In the genomic region with DNA sequence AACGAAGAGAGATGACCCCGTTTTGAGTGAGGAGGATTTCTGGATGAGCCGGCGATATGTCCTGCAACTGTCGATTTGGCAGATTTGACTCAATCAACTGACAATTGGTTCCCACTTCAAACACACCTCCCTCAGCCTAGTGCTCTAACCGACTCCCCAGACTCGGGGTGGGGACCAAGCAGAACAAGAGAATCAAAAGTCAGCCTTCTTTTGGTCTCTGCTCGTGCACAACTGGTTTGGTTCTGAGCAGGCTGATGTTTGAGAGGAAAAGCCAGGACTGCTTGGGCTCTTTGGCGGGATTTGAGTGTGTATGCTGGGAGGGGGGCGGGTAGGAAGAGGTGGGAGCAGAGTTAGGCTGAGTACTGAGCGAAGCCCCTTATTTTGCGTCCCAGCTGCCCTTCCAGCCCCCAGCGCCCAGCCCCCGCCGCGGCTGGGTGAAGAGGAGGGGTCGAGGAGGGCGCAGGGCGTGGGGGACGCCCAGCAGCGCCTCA, we compare ENCODE assay signal across 1 cellular context.
TF ChIP-seq lines count a peak whose summit lies in the region.

No MANE protein-coding gene starts in this region.

TF ChIP-seq in IMR-90, 13 proteins besides CTCF, POLR2A, EP300 and RAD21 (continued from another document):
- TF ChIP-seq ELK1 (IDR thresholded peaks at IDR 0.05; ENCODE audit: borderline replicate concordance, low read depth, low read length): no peak
- TF ChIP-seq BHLHE40 (IDR thresholded peaks at IDR 0.05; ENCODE audit: low read depth, low read length): no peak
